21 cellular contexts compared by ENCODE assay signal in genomic region chr1:42358791-42359190, GRCh38. TPM values are rescaled to one million over a fixed set of nuclear protein-coding genes. Genes with fewer than 3 reads are reported as not detected.
A peak's percentile ranks its signal among the peaks of the same experiment; 100 is the strongest.
DNase-seq lines count a peak whose midpoint lies in the region; ATAC-seq and TF ChIP-seq lines count a peak whose summit lies in the region.
"Had no signal": no experiment of that assay in that cellular context is flagged by ENCODE, and none has a peak within 500 bp of the region (broad histone marks: within the 10 kb centered on the region; RNA-seq: fewer than 3 reads in every experiment).

No MANE protein-coding gene starts in this region.

- H3K14ac ChIP-seq in H9 (ENCODE audit: insufficient read depth, low read length): no peak overlapping the region

- H3T11ph ChIP-seq in H9 (ENCODE audit: low read length): no peak overlapping the region

- H3K4me2 ChIP-seq in H9 (ENCODE audit: insufficient read depth, insufficient read length, low read length): no peak overlapping the region

- H2BK20ac ChIP-seq in H9 (ENCODE audit: low read depth, low read length, poor library complexity, severe bottlenecking): no peak overlapping the region

- H3K56ac ChIP-seq in H9 (ENCODE audit: insufficient read length, low read depth, low read length): no peak overlapping the region

- peaks cover 2% of the 10 kb centered on the region for H3K36me3 Mint-ChIP-seq in activated naive CD8-positive, alpha-beta T cell
- no peaks in the 10 kb centered on the region for H3K36me3 Mint-ChIP-seq in activated naive CD8-positive, alpha-beta T cell treated with anti-CD3 and anti-CD28 coated beads for 36 hours
- H3K36me3 Mint-ChIP-seq in stimulated activated effector memory CD8-positive, alpha-beta T cell treated with anti-CD3 and anti-CD28 coated beads, Interleukin-12 subunit alpha, Interleukin-12 subunit beta, amount 100 ng/mL, for 72 hours: no peaks in the 10 kb centered on the region
- no peaks in the 10 kb centered on the region for H3K36me3 Mint-ChIP-seq in H9 (ENCODE audit: insufficient read depth in 1 of 3, low read depth in 3 of 3)
- H3K36me3 Mint-ChIP-seq: brain; CD8-positive, alpha-beta T cell; T-cell; type B pancreatic cell had no signal

- no peak overlapping the region for H3K27ac ChIP-seq in H9 (ENCODE audit: insufficient read length, low read depth, low read length)
- H3K27ac ChIP-seq: RWPE1 had no signal

- H4K91ac ChIP-seq in H9 (ENCODE audit: insufficient read length, low read depth, low read length): no peak overlapping the region

- ATAC-seq in GM18870 (IDR thresholded peaks at IDR 0.05; ENCODE audit: unreplicated experiment) (peak; percentile 52), HG03066 (IDR thresholded peaks at IDR 0.05; ENCODE audit: low read depth, unreplicated experiment) (peak; percentile 78)
- ATAC-seq in stimulated activated effector memory CD8-positive, alpha-beta T cell treated with anti-CD3 and anti-CD28 coated beads, Interleukin-12 subunit alpha, Interleukin-12 subunit beta, amount 100 ng/mL, for 72 hours: peak; percentile 74
- ATAC-seq: CD8-positive, alpha-beta T cell; naive thymus-derived CD4-positive, alpha-beta T cell; T-cell had no signal

- no peak overlapping the region for H3K9ac ChIP-seq in H9 (ENCODE audit: extremely low read depth, insufficient read length, low read length)

- H2AK5ac ChIP-seq in H9 (ENCODE audit: insufficient read length, low read length): no peak overlapping the region

- no peaks in the 10 kb centered on the region for H3K79me2 ChIP-seq in H9 (ENCODE audit: insufficient read depth, low read length)

- no peak overlapping the region for H2BK120ac ChIP-seq in H9 (ENCODE audit: low read depth, low read length, poor library complexity, severe bottlenecking)

- peaks cover 9% of the 10 kb centered on the region for H3K4me1 Mint-ChIP-seq in activated naive CD8-positive, alpha-beta T cell (ENCODE audit: low read depth)
- H3K4me1 Mint-ChIP-seq in activated naive CD8-positive, alpha-beta T cell treated with anti-CD3 and anti-CD28 coated beads for 36 hours: peaks cover 9% of the 10 kb centered on the region
- H3K4me1 Mint-ChIP-seq in stimulated activated effector memory CD8-positive, alpha-beta T cell treated with anti-CD3 and anti-CD28 coated beads, Interleukin-12 subunit alpha, Interleukin-12 subunit beta, amount 100 ng/mL, for 72 hours: peaks cover 9% of the 10 kb centered on the region
- H3K4me1 Mint-ChIP-seq in H9: no peaks in the 10 kb centered on the region
- H3K4me1 Mint-ChIP-seq: brain, T-cell had no signal

- no peak overlapping the region for H2BK15ac ChIP-seq in H9 (ENCODE audit: low read depth, low read length)

- H4K5ac ChIP-seq in H9 (ENCODE audit: insufficient read length, low read depth, low read length): no peak overlapping the region

- no peaks in the 10 kb centered on the region for H3K23me2 ChIP-seq in H9 (ENCODE audit: insufficient read length, low read depth, low read length, poor library complexity, severe bottlenecking)

- no peak overlapping the region for H4K8ac ChIP-seq in H9 (replicated peaks; ENCODE audit: insufficient read length, low read depth, low read length)

- H2BK12ac ChIP-seq in H9 (ENCODE audit: insufficient read length, low read depth, low read length): no peak overlapping the region

- H3K79me1 ChIP-seq in H9 (ENCODE audit: insufficient read depth, low read depth, low read length, poor library complexity, severe bottlenecking): no peaks in the 10 kb centered on the region

- H2AFZ ChIP-seq in H9 (ENCODE audit: low read length): no peak overlapping the region

- no peaks in the 10 kb centered on the region for H3K4me1 ChIP-seq in H9 (ENCODE audit: insufficient read depth, low read length)

- H3K18ac ChIP-seq in H9 (ENCODE audit: insufficient read length, low read depth, low read length): no peak overlapping the region

- H3K27me3 Mint-ChIP-seq in activated naive CD8-positive, alpha-beta T cell: peaks cover 3% of the 10 kb centered on the region
- H3K27me3 Mint-ChIP-seq in activated naive CD8-positive, alpha-beta T cell treated with anti-CD3 and anti-CD28 coated beads for 36 hours: peaks cover 5% of the 10 kb centered on the region
- H3K27me3 Mint-ChIP-seq in H9 (ENCODE audit: low read depth): peaks cover 8% of the 10 kb centered on the region

- H3K23ac ChIP-seq in H9 (ENCODE audit: insufficient read length, low read depth, low read length): no peak overlapping the region

- no peak overlapping the region for H3K4me3 Mint-ChIP-seq in activated naive CD8-positive, alpha-beta T cell
- H3K4me3 Mint-ChIP-seq in activated naive CD8-positive, alpha-beta T cell treated with anti-CD3 and anti-CD28 coated beads for 36 hours: no peak overlapping the region
- H3K4me3 Mint-ChIP-seq in stimulated activated effector memory CD8-positive, alpha-beta T cell treated with anti-CD3 and anti-CD28 coated beads, Interleukin-12 subunit alpha, Interleukin-12 subunit beta, amount 100 ng/mL, for 72 hours: no peak overlapping the region
- no peak overlapping the region for H3K4me3 Mint-ChIP-seq in H9
- H3K4me3 Mint-ChIP-seq: brain; CD8-positive, alpha-beta T cell; naive thymus-derived CD4-positive, alpha-beta T cell; T-cell; type B pancreatic cell had no signal

- H4K20me1 ChIP-seq in H9 (ENCODE audit: control insufficient read depth, insufficient read depth, insufficient read length): no peaks in the 10 kb centered on the region

- peak overlapping the region; percentile 42 for H3K27ac Mint-ChIP-seq in activated naive CD8-positive, alpha-beta T cell
- H3K27ac Mint-ChIP-seq in activated naive CD8-positive, alpha-beta T cell treated with anti-CD3 and anti-CD28 coated beads for 36 hours: no peak overlapping the region
- H3K27ac Mint-ChIP-seq in stimulated activated effector memory CD8-positive, alpha-beta T cell treated with anti-CD3 and anti-CD28 coated beads, Interleukin-12 subunit alpha, Interleukin-12 subunit beta, amount 100 ng/mL, for 72 hours: no peak overlapping the region
- H3K27ac Mint-ChIP-seq in H9: no peak overlapping the region
- H3K27ac Mint-ChIP-seq: CD8-positive, alpha-beta T cell; naive thymus-derived CD4-positive, alpha-beta T cell; T-cell; type B pancreatic cell had no signal

- H3K9me3 ChIP-seq in H9 (ENCODE audit: control insufficient read depth, low read depth, low read length): no peaks in the 10 kb centered on the region

- no peaks in the 10 kb centered on the region for H3K27me3 ChIP-seq in H9 (ENCODE audit: insufficient read depth, low read length)

- no peak for DNase-seq in activated naive CD8-positive, alpha-beta T cell treated with anti-CD3 and anti-CD28 coated beads for 36 hours
- DNase-seq in stimulated activated effector memory CD8-positive, alpha-beta T cell treated with anti-CD3 and anti-CD28 coated beads, Interleukin-12 subunit alpha, Interleukin-12 subunit beta, amount 100 ng/mL, for 72 hours (ENCODE audit: low spot score in 2 of 2): no peak
- DNase-seq in H9: no peak
- DNase-seq in activated naive CD4-positive, alpha-beta T cell treated with Interleukin-2 at 50 U/mL for 16 hours: no peak
- no peak for DNase-seq in germinal center (ENCODE audit: low spot score)
- DNase-seq: activated CD8-positive, alpha-beta memory T cell treated with anti-CD3 and anti-CD28 coated beads for 24 hours; activated gamma-delta T cell treated with Interleukin-2 at 50 U/mL for 16 hours; CD8-positive, alpha-beta T cell; midbrain; MV-4-11; naive thymus-derived CD4-positive, alpha-beta T cell; NCI-H446 treated with DMSO at 0.1 percent for 48 hours; T-cell had no signal

- no CpG with 5 or more reads among the region's 3 CpGs for WGBS in H9 (ENCODE audit: extremely low coverage, insufficient read length, low lambda C conversion rate)

- H2BK5ac ChIP-seq in H9 (ENCODE audit: insufficient read length, low read length): no peak overlapping the region

- no peak for TF ChIP-seq CTCF in H9 (conservative IDR thresholded peaks at IDR 0.05)

- H3K4ac ChIP-seq in H9 (ENCODE audit: low read depth, low read length): no peak overlapping the region

- no peaks in the 10 kb centered on the region for H3K9me3 Mint-ChIP-seq in activated naive CD8-positive, alpha-beta T cell (ENCODE audit: low read depth)
- H3K9me3 Mint-ChIP-seq in activated naive CD8-positive, alpha-beta T cell treated with anti-CD3 and anti-CD28 coated beads for 36 hours: no peaks in the 10 kb centered on the region
- no peaks in the 10 kb centered on the region for H3K9me3 Mint-ChIP-seq in stimulated activated effector memory CD8-positive, alpha-beta T cell treated with anti-CD3 and anti-CD28 coated beads, Interleukin-12 subunit alpha, Interleukin-12 subunit beta, amount 100 ng/mL, for 72 hours
- H3K9me3 Mint-ChIP-seq in H9: no peaks in the 10 kb centered on the region
- H3K9me3 Mint-ChIP-seq: brain; CD8-positive, alpha-beta T cell; type B pancreatic cell had no signal

RNA-seq across cellular contexts. Expression of gene RIMKLA, which starts 21.8 kb away (rescaled TPM):
- 1 to 10 TPM; 6.3 to 8.1 TPM for total RNA-seq in activated naive CD8-positive, alpha-beta T cell treated with anti-CD3 and anti-CD28 coated beads for 36 hours
- 4.7 and 6.2 TPM in 2 replicates for total RNA-seq in H9 (2021)
- total RNA-seq: LHCN-M2, OCI-LY7 had no signal

RNA-seq across cellular contexts. Expression of gene FOXJ3, which starts 23.8 kb away (rescaled TPM):
- total RNA-seq in activated naive CD8-positive, alpha-beta T cell treated with anti-CD3 and anti-CD28 coated beads for 36 hours: 10 to 100 TPM; 43.7 to 47.2 TPM
- total RNA-seq in H9 (2021): 45.8 and 49.9 TPM in 2 replicates
